In genomic region chr16:74903095-74903494, GRCh38 we compare ENCODE assay signal across 22 cellular contexts.
A peak's percentile ranks its signal among the peaks of the same experiment; 100 is the strongest.
DNase-seq lines count a peak whose midpoint lies in the region; ATAC-seq, FAIRE-seq and TF ChIP-seq lines count a peak whose summit lies in the region.
"Had no signal": no experiment of that assay in that cellular context is flagged by ENCODE, and none has a peak within 500 bp of the region (broad histone marks: within the 10 kb centered on the region; RNA-seq: fewer than 3 reads in every experiment).

No MANE protein-coding gene starts in this region.

- WGBS in liver: 50% methylated on average over 1 of the region's 1 CpG
- WGBS in HepG2 (ENCODE audit: low lambda C conversion rate): 98% methylated on average over 1 of the region's 1 CpG

- H3K4me3 ChIP-seq in liver (ENCODE audit: low read depth in 1 of 3, low read length in 3 of 3) (no peak overlapping the region), HepG2 (replicated peaks in 1 of 3; ENCODE audit: insufficient read depth in 1 of 3, low read depth in 2 of 3, low read length in 3 of 3) (no peak overlapping the region), cardiac muscle cell (no peak overlapping the region)

- H3K79me2 ChIP-seq in HepG2 (ENCODE audit: insufficient read depth, low read length): no peaks in the 10 kb centered on the region

- H3K9ac ChIP-seq in liver (ENCODE audit: low read depth in 1 of 2, low read length in 2 of 2) (no peak overlapping the region), HepG2 (ENCODE audit: insufficient read depth, low read depth, low read length) (no peak overlapping the region)

- no peak for TF ChIP-seq POLR2A in HepG2 (IDR thresholded peaks at IDR 0.05; ENCODE audit: insufficient read depth in 1 of 2, low read depth in 2 of 2, low read length in 2 of 2)

- H3K27me3 ChIP-seq in liver (ENCODE audit: control insufficient read depth in 4 of 4, insufficient read depth in 4 of 4, low read length in 3 of 4) (no peaks in the 10 kb centered on the region), HepG2 (ENCODE audit: control insufficient read depth in 1 of 2, insufficient read depth in 2 of 2, low read length in 2 of 2) (no peaks in the 10 kb centered on the region), cardiac muscle cell (no peaks in the 10 kb centered on the region)
- H3K27me3 ChIP-seq: BE2C had no signal

- POLR2A ChIA-PET in HepG2 (lab: Yijun Ruan, JAX): no interaction called here

- no peaks in the 10 kb centered on the region for H4K20me1 ChIP-seq in HepG2 (ENCODE audit: insufficient read depth, low read length)

- H3K36me3 ChIP-seq in liver (ENCODE audit: control insufficient read depth in 4 of 4, insufficient read depth in 3 of 4, low read depth in 1 of 4, low read length in 3 of 4): peaks cover 3 to 36% (median 28%) of the 10 kb centered on the region in 4 donors
- peaks cover 35 to 76% of the 10 kb centered on the region in 2 experiments for H3K36me3 ChIP-seq in HepG2 (replicated peaks in 1 of 2; ENCODE audit: control insufficient read depth in 1 of 2, insufficient read depth in 2 of 2, low read length in 2 of 2)
- H3K36me3 ChIP-seq in cardiac muscle cell: peaks cover 9% of the 10 kb centered on the region

- peak in 1 of 2 donors; percentile 17 for TF ChIP-seq RAD21 in liver (IDR thresholded peaks at IDR 0.05)
- TF ChIP-seq RAD21 in HepG2 (CRISPR knock-in tag; IDR thresholded peaks at IDR 0.05): no peak

- TF ChIP-seq EP300 in HepG2 (IDR thresholded peaks at IDR 0.05; ENCODE audit: low read depth in 2 of 2, low read length in 2 of 2) (no peak), HepG2 (CRISPR knock-in tag; IDR thresholded peaks at IDR 0.05; ENCODE audit: borderline replicate concordance) (no peak)

- no TSS peak for BruUV-seq in HepG2 (replicated peaks; lab: Mats Ljungman, UMichigan)

- intact Hi-C loops in HepG2 (cut with micrococcal nuclease; ENCODE audit: unreplicated experiment): no loop called here
- intact Hi-C loops in left ventricle myocardium superior (cut with micrococcal nuclease): no loop called here

- in situ Hi-C loops in HepG2 (cut with HindIII; ENCODE audit: extremely low pct_ligation_motif_present, low pct_unique_long_range_greater_than_20kb): no loop called here

- TF ChIP-seq CTCF in liver (IDR thresholded peaks at IDR 0.05; ENCODE audit: low read depth, low read length, missing input control) (no peak), HepG2 (CRISPR knock-in tag; IDR thresholded peaks at IDR 0.05) (no peak), cardiac muscle cell (IDR thresholded peaks at IDR 0.05; ENCODE audit: low read depth, low read length) (no peak)

- no peak overlapping the region for H3K4me2 ChIP-seq in HepG2 (ENCODE audit: low read depth, low read length)

- FAIRE-seq in HepG2 (lab: Jason Lieb, UNC): no peak
- FAIRE-seq: A204.1, D721Med, G401.6, GM12891, GM19239 had no signal

- CTCF ChIA-PET in HepG2 (lab: Yijun Ruan, JAX; ENCODE audit: low intra/inter-chr PET ratio, low total read pairs): no interaction called here

- ATAC-seq in HepG2 (no peak), left ventricle myocardium superior (peak; percentile 92), HG03135 (IDR thresholded peaks at IDR 0.05; ENCODE audit: unreplicated experiment) (no peak), GM21528 (IDR thresholded peaks at IDR 0.05; ENCODE audit: low FRiP score, unreplicated experiment) (no peak)
- ATAC-seq: CD8-positive, alpha-beta T cell had no signal

- no peaks in the 10 kb centered on the region for H3K4me1 ChIP-seq in liver (ENCODE audit: control insufficient read depth in 4 of 4, insufficient read depth in 4 of 4, low read length in 3 of 4)
- no peaks in the 10 kb centered on the region for H3K4me1 ChIP-seq in HepG2 (ENCODE audit: insufficient read depth, low read length)
- H3K4me1 ChIP-seq in cardiac muscle cell (ENCODE audit: low read depth): peaks cover 16% of the 10 kb centered on the region
- H3K4me1 ChIP-seq: BE2C had no signal

- no peak overlapping the region for H2AFZ ChIP-seq in HepG2 (ENCODE audit: low read length)

- H3K9me3 ChIP-seq in liver (ENCODE audit: control insufficient read depth in 4 of 4, low read length in 3 of 4) (no peaks in the 10 kb centered on the region), HepG2 (ENCODE audit: low read length) (no peaks in the 10 kb centered on the region), cardiac muscle cell (ENCODE audit: low read depth) (no peaks in the 10 kb centered on the region)
- H3K9me3 ChIP-seq: BE2C had no signal

- H3K27ac ChIP-seq in liver (ENCODE audit: low read depth in 1 of 2, low read length in 2 of 2) (no peak overlapping the region), HepG2 (ENCODE audit: extremely low read length, insufficient read depth, low read length) (no peak overlapping the region), cardiac muscle cell (peak overlapping the region; percentile 12)
- H3K27ac ChIP-seq: C4-2B, HL-60 had no signal

- DNase-seq in HepG2 (ENCODE audit: low spot score) (no peak), cardiac muscle cell (ENCODE audit: low read depth in 1 of 2, low spot score in 1 of 2) (no peak), left ventricle myocardium superior (no peak), NCI-H1694 (lab: John Stamatoyannopoulos, UW) (no peak)
- DNase-seq: BE2C; CD8-positive, alpha-beta T cell; COR-L47; DMS153; DMS79 treated with DMSO at 0.1 percent for 48 hours; EL; HCEC 1CT; HFFc6 had no signal

TF ChIP-seq in liver, 16 proteins besides CTCF, POLR2A, EP300 and RAD21 (continues in another document):
- no peak for TF ChIP-seq ZBTB33 (IDR thresholded peaks at IDR 0.05)

TF ChIP-seq in HepG2, 621 proteins besides CTCF, POLR2A, EP300 and RAD21:
- TF ChIP-seq CENPX (CRISPR knock-in tag; IDR thresholded peaks at IDR 0.05): no peak
